Comparison of ENCODE assay signal across 8 cellular contexts in genomic region chr19:56120371-56121179, GRCh38. TPM values are rescaled to one million over a fixed set of nuclear protein-coding genes. Genes with fewer than 3 reads are reported as not detected.
DNase-seq lines count a peak whose midpoint lies in the region; TF ChIP-seq lines count a peak whose summit lies in the region.

No MANE protein-coding gene starts in this region.

- TF ChIP-seq POLR2A in tibial nerve (IDR thresholded peaks at IDR 0.05), result no peak

- no peak for TF ChIP-seq CTCF in GM20000 (IDR thresholded peaks at IDR 0.05; ENCODE audit: extremely low read depth, missing control alignments)
- no peak for TF ChIP-seq CTCF in parathyroid adenoma (IDR thresholded peaks at IDR 0.05)
- peak in 2 of 5 experiments; percentile 38 to 41 for TF ChIP-seq CTCF in tibial nerve (IDR thresholded peaks at IDR 0.05)

- H3K9me3 ChIP-seq in HUES64 (ENCODE audit: insufficient read depth, low read depth, low read length) (no peaks in the 10 kb centered on the region), SJSA1 (replicated peaks) (no peaks in the 10 kb centered on the region), parathyroid adenoma (ENCODE audit: control insufficient read depth, low read length) (no peaks in the 10 kb centered on the region), tibial nerve (no peaks in the 10 kb centered on the region)

- WGBS in HUES64, result under 1% methylated on average over 95 of the region's 99 CpGs
- 0% methylated on average over 4 to 48 of the region's 99 CpGs for WGBS in tibial nerve, 2 donors

- peak; percentile 89 for DNase-seq in COLO668 (lab: John Stamatoyannopoulos, UW; ENCODE audit: unreplicated experiment)
- peak; percentile 96 for DNase-seq in GM20000 (ENCODE audit: low spot score)
- DNase-seq in SJSA1 (ENCODE audit: low read depth in 1 of 2, low spot score in 2 of 2), result peak; percentile 69 to 83
- peak; percentile 85 for DNase-seq in activated naive CD4-positive, alpha-beta T cell treated with anti-CD3 and anti-CD28 coated beads, Interleukin-2, amount 50 U/mL, for 16 hours
- peak in 38 of 42 donors; percentile 42 to 89 (median 72) for DNase-seq in head of caudate nucleus
- DNase-seq in tibial nerve (ENCODE audit: low spot score in 2 of 2), result peak; percentile 28 to 37

- H3K4me1 ChIP-seq in HUES64 (ENCODE audit: insufficient read depth, low read length) (peaks cover 8% of the 10 kb centered on the region; the same call in 1 of the 2 replicates), SJSA1 (replicated peaks) (peaks cover 12% of the 10 kb centered on the region), parathyroid adenoma (peaks cover 10% of the 10 kb centered on the region), tibial nerve (peaks cover 0 to 53% (median 24%) of the 10 kb centered on the region in 4 donors)

- H3K27ac ChIP-seq in HUES64 (ENCODE audit: low read depth, low read length), result peak overlapping the region; percentile 97
- peak overlapping the region; percentile 95 for H3K27ac ChIP-seq in SJSA1
- peak overlapping the region; percentile 91 for H3K27ac ChIP-seq in parathyroid adenoma
- peak overlapping the region; percentile 77 to 99 (median 94) for H3K27ac ChIP-seq in tibial nerve

- peaks cover 6% of the 10 kb centered on the region for H3K36me3 ChIP-seq in HUES64 (ENCODE audit: insufficient read depth, low read length)
- peaks cover 25% of the 10 kb centered on the region for H3K36me3 ChIP-seq in SJSA1
- no peaks in the 10 kb centered on the region for H3K36me3 ChIP-seq in parathyroid adenoma (ENCODE audit: control insufficient read depth, insufficient read depth, low read length)
- peaks cover 0 to 15% (median 0%) of the 10 kb centered on the region in 3 donors for H3K36me3 ChIP-seq in tibial nerve

- peak in 1 of 2 donors; percentile 59 for TF ChIP-seq EP300 in tibial nerve (IDR thresholded peaks at IDR 0.05)

- peak overlapping the region; percentile 98 for H3K9ac ChIP-seq in HUES64 (ENCODE audit: low read depth, low read length)
- H3K9ac ChIP-seq in parathyroid adenoma, result peak overlapping the region; percentile 69

- H3K4me2 ChIP-seq in parathyroid adenoma (ENCODE audit: low read length), result peak overlapping the region; percentile 81

- H2AFZ ChIP-seq in parathyroid adenoma, result peak overlapping the region; percentile 92

- H3K4me3 ChIP-seq in HUES64 (ENCODE audit: low read length), result peak overlapping the region; percentile 74
- H3K4me3 ChIP-seq in SJSA1, result peak overlapping the region; percentile 90
- peak overlapping the region; percentile 84 for H3K4me3 ChIP-seq in parathyroid adenoma (ENCODE audit: low read depth, low read length)
- peak overlapping the region; percentile 53 to 83 (median 76) for H3K4me3 ChIP-seq in tibial nerve

- intact Hi-C loops in head of caudate nucleus (cut with DNase I), result loop anchor here (1.0 kb wide), 1 partner anchor 20 kb away; no protein-coding TSS in a partner anchor

- H3K27me3 ChIP-seq in HUES64 (ENCODE audit: insufficient read depth, low read length) (no peaks in the 10 kb centered on the region), SJSA1 (replicated peaks) (no peaks in the 10 kb centered on the region), parathyroid adenoma (ENCODE audit: control insufficient read depth, insufficient read depth, low read length) (no peaks in the 10 kb centered on the region), tibial nerve (no peaks in the 10 kb centered on the region)

- H3K79me2 ChIP-seq in parathyroid adenoma, result peaks cover 39% of the 10 kb centered on the region

RNA-seq across cellular contexts. Expression of gene ZNF787, which starts 0.5 kb away (rescaled TPM):
- polyA plus RNA-seq in HUES64 (2013, experiment 1 of 2), result 34.4 TPM
- polyA plus RNA-seq in HUES64 (2013, experiment 2 of 2), result 34.4 TPM
- 20.0 and 26.2 TPM in 2 replicates for total RNA-seq in SJSA1 (2014; rRNA removed; shearing (Covaris generic))
- 10 to 100 TPM; 13.6 to 21.6 (median 18.5) TPM for total RNA-seq in tibial nerve

RNA-seq across cellular contexts. Expression of gene ZNF444, which starts 20.5 kb away (rescaled TPM):
- 25.3 TPM for polyA plus RNA-seq in HUES64 (2013, experiment 1 of 2)
- polyA plus RNA-seq in HUES64 (2013, experiment 2 of 2), result 27.6 TPM
- total RNA-seq in SJSA1 (2014; rRNA removed; shearing (Covaris generic)), result 23.4 and 36.1 TPM in 2 replicates
- 10 to 100 TPM; 22.3 to 48.6 (median 41.2) TPM for total RNA-seq in tibial nerve

RNA-seq across cellular contexts. Expression of gene GALP, which starts 55.2 kb away (rescaled TPM):
- 3.1 TPM for polyA plus RNA-seq in HUES64 (2013, experiment 1 of 2)
- 4.6 TPM for polyA plus RNA-seq in HUES64 (2013, experiment 2 of 2)
- not detected in 2 replicates for total RNA-seq in SJSA1 (2014; rRNA removed; shearing (Covaris generic))
- total RNA-seq in tibial nerve, result not detected

Comparison
In these comparisons a context has a peak if more than half of its experiments do, and no peak if none do; other contexts are left out.
1. Peak in every context shown above with its lines: DNase-seq, H3K4me3 ChIP-seq and H3K27ac ChIP-seq.
2. DNase-seq: peak in every context shown above with its lines; median percentile 96 in GM20000; 89 in COLO668; 85 in activated naive CD4-positive, alpha-beta T cell treated with anti-CD3 and anti-CD28 coated beads, Interleukin-2, amount 50 U/mL, for 16 hours; 76 in SJSA1; 72 in head of caudate nucleus; 32 in tibial nerve.